In genomic region chr17:34979650-34980352, GRCh38 we compare ENCODE assay signal across 8 cellular contexts. TPM values are rescaled to one million over a fixed set of nuclear protein-coding genes. Genes with fewer than 3 reads are reported as not detected.
DNase-seq lines count a peak whose midpoint lies in the region; ATAC-seq and TF ChIP-seq lines count a peak whose summit lies in the region.

No MANE protein-coding gene starts in this region.

- peak overlapping the region; percentile 99 for H3K4me3 ChIP-seq in left ventricle myocardium inferior
- peak overlapping the region; percentile 72 for H3K4me3 ChIP-seq in kidney epithelial cell (ENCODE audit: low read depth, low read length)
- peak overlapping the region; percentile 86 to 92 for H3K4me3 ChIP-seq in tibial artery

- ATAC-seq in Right ventricle myocardium superior (ENCODE audit: poor library complexity): no peak
- ATAC-seq in GM18520 (IDR thresholded peaks at IDR 0.05; ENCODE audit: unreplicated experiment): no peak
- ATAC-seq in HG03025 (IDR thresholded peaks at IDR 0.05; ENCODE audit: low FRiP score, unreplicated experiment): no peak

- H3K27ac ChIP-seq in left ventricle myocardium inferior (replicated peaks) (peak overlapping the region; percentile 99), tibial artery (peak overlapping the region; percentile 97 to 99)

- intact Hi-C loops in left ventricle myocardium inferior (cut with micrococcal nuclease): no loop called here
- intact Hi-C loops in Right ventricle myocardium superior (cut with DNase I): no loop called here
- intact Hi-C loops in tibial artery (cut with DNase I; ENCODE audit: low total_unique reads): loop anchor here (10.0 kb wide), 2 partner anchors 135 to 1615 kb away; partner anchors contain the start of genes DHRS11 and RAD51D

- TF ChIP-seq CTCF in left ventricle myocardium inferior (IDR thresholded peaks at IDR 0.05; ENCODE audit: borderline replicate concordance) (no peak), kidney epithelial cell (IDR thresholded peaks at IDR 0.05; ENCODE audit: insufficient read depth, low read length, poor library complexity, severe bottlenecking) (no peak), tibial artery (IDR thresholded peaks at IDR 0.05) (no peak)

- DNase-seq in left ventricle myocardium inferior (no peak), Right ventricle myocardium superior (no peak), kidney epithelial cell (ENCODE audit: low read depth) (no peak), tibial artery (no peak), COR-L47 (lab: John Stamatoyannopoulos, UW) (no peak)
- no peak for DNase-seq in activated naive CD8-positive, alpha-beta T cell treated with anti-CD3 and anti-CD28 coated beads for 36 hours

- H3K4me3 Mint-ChIP-seq in activated naive CD8-positive, alpha-beta T cell treated with anti-CD3 and anti-CD28 coated beads for 36 hours: peak overlapping the region; percentile 96

- peaks cover 41% of the 10 kb centered on the region for H3K4me1 ChIP-seq in left ventricle myocardium inferior
- H3K4me1 ChIP-seq in tibial artery: peaks cover 0 to 30% (median 18%) of the 10 kb centered on the region in 4 donors

- peak overlapping the region; percentile 98 for H3K27ac Mint-ChIP-seq in activated naive CD8-positive, alpha-beta T cell treated with anti-CD3 and anti-CD28 coated beads for 36 hours

- H3K27me3 ChIP-seq in left ventricle myocardium inferior (ENCODE audit: low read depth) (no peaks in the 10 kb centered on the region), kidney epithelial cell (ENCODE audit: control insufficient read depth, insufficient read depth, low read length) (no peaks in the 10 kb centered on the region), tibial artery (no peaks in the 10 kb centered on the region)

- peaks cover 12% of the 10 kb centered on the region for H3K36me3 Mint-ChIP-seq in activated naive CD8-positive, alpha-beta T cell treated with anti-CD3 and anti-CD28 coated beads for 36 hours

- peaks cover 5% of the 10 kb centered on the region for H3K36me3 ChIP-seq in left ventricle myocardium inferior
- no peaks in the 10 kb centered on the region for H3K36me3 ChIP-seq in kidney epithelial cell (ENCODE audit: control insufficient read depth, insufficient read depth, low read length)
- H3K36me3 ChIP-seq in tibial artery: peaks cover 0 to 11% (median 0%) of the 10 kb centered on the region in 3 donors

- H3K9me3 ChIP-seq in left ventricle myocardium inferior (replicated peaks): no peaks in the 10 kb centered on the region
- H3K9me3 ChIP-seq in tibial artery: no peaks in the 10 kb centered on the region

- H3K9me3 Mint-ChIP-seq in activated naive CD8-positive, alpha-beta T cell treated with anti-CD3 and anti-CD28 coated beads for 36 hours: no peaks in the 10 kb centered on the region

- no peaks in the 10 kb centered on the region for H3K27me3 Mint-ChIP-seq in activated naive CD8-positive, alpha-beta T cell treated with anti-CD3 and anti-CD28 coated beads for 36 hours

- H3K4me1 Mint-ChIP-seq in activated naive CD8-positive, alpha-beta T cell treated with anti-CD3 and anti-CD28 coated beads for 36 hours: peaks cover 39% of the 10 kb centered on the region

RNA-seq across cellular contexts. Expression of gene LIG3, which starts 0.5 kb away (rescaled TPM):
- total RNA-seq in left ventricle myocardium inferior: 16.5 TPM
- 15.2 TPM for total RNA-seq in Right ventricle myocardium superior
- 10 to 100 TPM; 43.5 to 45.7 TPM for total RNA-seq in activated naive CD8-positive, alpha-beta T cell treated with anti-CD3 and anti-CD28 coated beads for 36 hours
- 25.8 and 35.2 TPM in 2 replicates for total RNA-seq in kidney epithelial cell

RNA-seq across cellular contexts. Expression of gene ZNF830, which starts 18.5 kb away (rescaled TPM):
- total RNA-seq in left ventricle myocardium inferior (9.0 TPM), Right ventricle myocardium superior (8.9 TPM), kidney epithelial cell (10.5 and 11.1 TPM in 2 replicates)
- total RNA-seq in activated naive CD8-positive, alpha-beta T cell treated with anti-CD3 and anti-CD28 coated beads for 36 hours: 10 to 100 TPM; 18.9 to 21.6 TPM

RNA-seq across cellular contexts. Expression of gene CCT6B, which starts 18.5 kb away (rescaled TPM):
- total RNA-seq in left ventricle myocardium inferior (2.6 TPM), Right ventricle myocardium superior (1.8 TPM), kidney epithelial cell (1.7 and 2.4 TPM in 2 replicates)
- 1 to 10 TPM; 1.8 to 1.9 TPM for total RNA-seq in activated naive CD8-positive, alpha-beta T cell treated with anti-CD3 and anti-CD28 coated beads for 36 hours
